Comparison of ENCODE assay signal across 27 cellular contexts in the genomic region with DNA sequence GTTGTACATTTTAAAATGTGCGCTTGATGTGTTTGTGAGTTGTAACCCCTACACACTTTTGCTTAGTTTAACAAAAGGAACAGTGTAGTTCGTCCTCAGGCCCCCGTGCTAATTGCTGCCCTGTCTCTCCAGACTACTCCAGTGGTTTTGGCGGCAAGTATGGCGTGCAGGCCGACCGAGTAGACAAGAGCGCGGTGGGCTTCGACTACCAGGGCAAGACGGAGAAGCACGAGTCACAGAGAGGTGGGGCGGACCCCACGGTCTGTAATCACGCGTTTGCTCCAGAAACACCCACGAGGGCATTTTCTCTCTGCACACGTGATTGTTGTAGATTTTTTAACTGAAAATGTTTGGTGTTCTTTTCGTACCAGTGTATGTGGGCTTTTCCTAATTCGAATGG.
"Had no signal": no experiment of that assay in that cellular context is flagged by ENCODE, and none has a peak within 500 bp of the region (broad histone marks: within the 10 kb centered on the region; RNA-seq: fewer than 3 reads in every experiment).

No MANE protein-coding gene starts in this region.

- H3K4me1 Mint-ChIP-seq: nephron; stimulated activated effector memory CD8-positive, alpha-beta T cell treated with anti-CD3 and anti-CD28 coated beads, Interleukin-12 subunit alpha, Interleukin-12 subunit beta, amount 100 ng/mL, for 72 hours had no signal

- H3K4me1 ChIP-seq: neural progenitor cell, parathyroid adenoma, psoas muscle, right lobe of liver, sigmoid colon, stomach, thyroid gland, upper lobe of left lung, vagina had no signal

- DNase-seq: natural killer cell; occipital lobe; ovary; psoas muscle; right lobe of liver; sigmoid colon; small intestine; stimulated activated CD4-positive, alpha-beta T cell treated with anti-CD3 and anti-CD28 coated beads, Interleukin-15, amount 100 ng/mL, for 24 hours; stimulated activated CD4-positive, alpha-beta T cell treated with anti-CD3 and anti-CD28 coated beads, Interleukin-2, amount 100 ng/mL, for 24 hours; stimulated activated CD4-positive, alpha-beta T cell treated with anti-CD3 and anti-CD28 coated beads, Interleukin-2, amount 100 ng/mL, for 48 hours; stimulated activated CD4-positive, alpha-beta T cell treated with anti-CD3 and anti-CD28 coated beads, Interleukin-4, amount 100 ng/mL, for 24 hours; stimulated activated naive B cell treated with anti-CD40 and anti-IgM and Interleukin-4, amounts not matched to agents 10 μg/mL and 1 μg/mL and 100 μg/mL, for 72 hours; stimulated activated naive CD4-positive, alpha-beta T cell treated with Interleukin-2 at 50 U/mL for 16 hours; stomach; thyroid gland; trophoblast cell; upper lobe of left lung had no signal

- H3K4me3 ChIP-seq: neural progenitor cell, ovary, psoas muscle, right lobe of liver, sigmoid colon, stomach, thoracic aorta, thyroid gland, tibial nerve, upper lobe of left lung, vagina had no signal

- H3K27ac Mint-ChIP-seq: natural killer cell; nephron; neural progenitor cell; stimulated activated effector memory CD8-positive, alpha-beta T cell treated with anti-CD3 and anti-CD28 coated beads, Interleukin-12 subunit alpha, Interleukin-12 subunit beta, amount 100 ng/mL, for 72 hours; stimulated activated naive B cell treated with anti-CD40 and anti-IgM and Interleukin-4, amounts not matched to agents 10 μg/mL and 1 μg/mL and 100 μg/mL, for 72 hours had no signal

- H3K27ac ChIP-seq: neural progenitor cell, ovary, parathyroid adenoma, psoas muscle, right lobe of liver, sigmoid colon, stomach, thoracic aorta, thyroid gland, tibial nerve, upper lobe of left lung, vagina had no signal

- H3K36me3 Mint-ChIP-seq: natural killer cell had no signal

- H2AFZ ChIP-seq: neural progenitor cell, parathyroid adenoma had no signal

- H3K9me3 Mint-ChIP-seq: natural killer cell; nephron; neural progenitor cell; stimulated activated effector memory CD8-positive, alpha-beta T cell treated with anti-CD3 and anti-CD28 coated beads, Interleukin-12 subunit alpha, Interleukin-12 subunit beta, amount 100 ng/mL, for 72 hours; stimulated activated naive B cell treated with anti-CD40 and anti-IgM and Interleukin-4, amounts not matched to agents 10 μg/mL and 1 μg/mL and 100 μg/mL, for 72 hours; stimulated activated naive CD8-positive, alpha-beta T cell treated with anti-CD3 and anti-CD28 coated beads, Interleukin-15, Interleukin-2, amounts not matched to agents 100 ng/mL and 50 ng/mL, for 24 hours had no signal

- H3K9me3 ChIP-seq: ovary, psoas muscle, right lobe of liver, sigmoid colon, stomach, thoracic aorta, thyroid gland, tibial nerve, upper lobe of left lung, vagina had no signal

- H3K27me3 Mint-ChIP-seq: progenitor cell of endocrine pancreas had no signal

- H3K9ac ChIP-seq: neural progenitor cell, parathyroid adenoma had no signal

- H3K4me2 ChIP-seq: neural progenitor cell had no signal

- H3K4me3 Mint-ChIP-seq: natural killer cell; nephron; neural progenitor cell; stimulated activated effector memory CD8-positive, alpha-beta T cell treated with anti-CD3 and anti-CD28 coated beads, Interleukin-12 subunit alpha, Interleukin-12 subunit beta, amount 100 ng/mL, for 72 hours; stimulated activated naive B cell treated with anti-CD40 and anti-IgM and Interleukin-4, amounts not matched to agents 10 μg/mL and 1 μg/mL and 100 μg/mL, for 72 hours; stimulated activated naive CD8-positive, alpha-beta T cell treated with anti-CD3 and anti-CD28 coated beads, Interleukin-15, Interleukin-2, amounts not matched to agents 100 ng/mL and 50 ng/mL, for 24 hours had no signal

- H3K36me3 ChIP-seq: neural progenitor cell, ovary had no signal

- H3K27me3 ChIP-seq: neural progenitor cell, ovary, right lobe of liver, sigmoid colon, stomach, thyroid gland, tibial nerve, upper lobe of left lung, vagina had no signal

- ATAC-seq: psoas muscle; right cardiac atrium; right lobe of liver; stimulated activated effector memory CD8-positive, alpha-beta T cell treated with anti-CD3 and anti-CD28 coated beads, Interleukin-12 subunit alpha, Interleukin-12 subunit beta, amount 100 ng/mL, for 72 hours; stimulated activated naive B cell treated with anti-CD40 and anti-IgM and Interleukin-4, amounts not matched to agents 10 μg/mL and 1 μg/mL and 100 μg/mL, for 72 hours had no signal
